25 cellular contexts compared by ENCODE assay signal in genomic region chr16:85656351-85657266, GRCh38. TPM values are rescaled to one million over a fixed set of nuclear protein-coding genes. Genes with fewer than 3 reads are reported as not detected.
A peak's percentile ranks its signal among the peaks of the same experiment; 100 is the strongest.
DNase-seq lines count a peak whose midpoint lies in the region; ATAC-seq, FAIRE-seq and TF ChIP-seq lines count a peak whose summit lies in the region.
"Had no signal": no experiment of that assay in that cellular context is flagged by ENCODE, and none has a peak within 500 bp of the region (broad histone marks: within the 10 kb centered on the region; RNA-seq: fewer than 3 reads in every experiment).

No MANE protein-coding gene starts in this region.

- H3K27me3 ChIP-seq in HepG2 (ENCODE audit: control insufficient read depth in 1 of 2, insufficient read depth in 2 of 2, low read length in 2 of 2) (no peaks in the 10 kb centered on the region), subcutaneous abdominal adipose tissue (ENCODE audit: control insufficient read depth in 5 of 5, insufficient read depth in 4 of 5, low read length in 5 of 5) (no peaks in the 10 kb centered on the region)
- H3K27me3 ChIP-seq: BLaER1, suprapubic skin had no signal

- WGBS in HepG2 (ENCODE audit: low lambda C conversion rate), result 97% methylated on average over 59 of the region's 59 CpGs

- peaks cover 35% of the 10 kb centered on the region for H4K20me1 ChIP-seq in HepG2 (ENCODE audit: insufficient read depth, low read length)

- no peaks in the 10 kb centered on the region for H3K79me2 ChIP-seq in HepG2 (ENCODE audit: insufficient read depth, low read length)

- H3K4me1 Mint-ChIP-seq in brain, result peaks cover 41% of the 10 kb centered on the region

- H3K9me3 Mint-ChIP-seq in brain, result no peaks in the 10 kb centered on the region
- H3K9me3 Mint-ChIP-seq: activated CD4-positive, alpha-beta T cell treated with anti-CD3 and anti-CD28 coated beads, Interleukin-2, amount 10 ng/mL, durations not matched to agents 7 days and 5 days; activated T-helper 1 cell treated with anti-CD3 and anti-CD28 coated beads, Interleukin-12 subunit alpha, Interleukin-12 subunit beta, Interleukin-2, Interleukin-4 antibody, amounts not matched to agents 30 ng/mL and 10 ng/mL and 1 ng/mL, durations not matched to agents 14 hours and 24 hours and 36 hours; stimulated activated memory B cell treated with anti-CD40 and anti-IgM and Interleukin-4, amounts not matched to agents 10 μg/mL and 1 μg/mL and 100 μg/mL, for 72 hours; T-helper 2 cell treated with Interferon-gamma antibody and Interleukin-4, amounts not matched to agents 5 μg/mL and 100 μg/mL, for 36 hours had no signal

- POLR2A ChIA-PET in HepG2 (lab: Yijun Ruan, JAX), result no interaction called here

- TF ChIP-seq EP300 in HepG2 (IDR thresholded peaks at IDR 0.05; ENCODE audit: low read depth in 2 of 2, low read length in 2 of 2) (no peak), HepG2 (CRISPR knock-in tag; IDR thresholded peaks at IDR 0.05; ENCODE audit: borderline replicate concordance) (no peak)

- H3K4me3 ChIP-seq in HepG2 (replicated peaks in 1 of 3; ENCODE audit: insufficient read depth in 1 of 3, low read depth in 2 of 3, low read length in 3 of 3) (no peak overlapping the region), subcutaneous abdominal adipose tissue (ENCODE audit: low read depth in 1 of 5, low read length in 5 of 5) (no peak overlapping the region)
- H3K4me3 ChIP-seq: BLaER1, smooth muscle cell, suprapubic skin had no signal

- BruUV-seq in HepG2 (replicated peaks; lab: Mats Ljungman, UMichigan), result no TSS peak

- H3K4me1 ChIP-seq in HepG2 (ENCODE audit: insufficient read depth, low read length), result peaks cover 11% of the 10 kb centered on the region
- peaks cover 0 to 70% (median 30%) of the 10 kb centered on the region in 5 donors for H3K4me1 ChIP-seq in subcutaneous abdominal adipose tissue (ENCODE audit: control insufficient read depth in 5 of 5, insufficient read depth in 5 of 5, low read length in 5 of 5)

- no peak overlapping the region for H2AFZ ChIP-seq in HepG2 (ENCODE audit: low read length)

- CTCF ChIA-PET in HepG2 (lab: Yijun Ruan, JAX; ENCODE audit: low intra/inter-chr PET ratio, low total read pairs), result interaction anchor here (0.9 kb wide), 1 partner anchor 61 kb away, joined by 3 read pairs; no protein-coding TSS in a partner anchor

- peaks cover 40% of the 10 kb centered on the region for H3K36me3 Mint-ChIP-seq in brain

- no peak for TF ChIP-seq RAD21 in HepG2 (CRISPR knock-in tag; IDR thresholded peaks at IDR 0.05)

- no peaks in the 10 kb centered on the region for H3K27me3 Mint-ChIP-seq in brain
- H3K27me3 Mint-ChIP-seq: activated CD4-positive, alpha-beta T cell treated with anti-CD3 and anti-CD28 coated beads, Interleukin-2, amount 10 ng/mL, durations not matched to agents 7 days and 5 days; stimulated activated memory B cell treated with anti-CD40 and anti-IgM and Interleukin-4, amounts not matched to agents 10 μg/mL and 1 μg/mL and 100 μg/mL, for 72 hours had no signal

- DNase-seq in Right ventricle myocardium superior, result peak; percentile 40
- DNase-seq in cardiac septum (ENCODE audit: low spot score), result no peak
- DNase-seq in HepG2 (ENCODE audit: low spot score), result no peak
- DNase-seq in NCI-H146 (lab: John Stamatoyannopoulos, UW), result no peak
- no peak for DNase-seq in COLO668 (lab: John Stamatoyannopoulos, UW; ENCODE audit: unreplicated experiment)
- DNase-seq: activated CD4-positive, alpha-beta T cell treated with anti-CD3 and anti-CD28 coated beads, Interleukin-2, amount 10 ng/mL, durations not matched to agents 7 days and 5 days; activated naive CD4-positive, alpha-beta T cell treated with anti-CD3 and anti-CD28 coated beads, Interleukin-2, amount 50 U/mL, for 16 hours; COR-L47; DND-41; NCI-H1694; NCI-H345; stimulated activated CD4-positive, alpha-beta T cell treated with anti-CD3 and anti-CD28 coated beads, Interleukin-2, amount 100 ng/mL, for 48 hours; WERI-Rb-1 had no signal

- no peak overlapping the region for H3K4me2 ChIP-seq in HepG2 (ENCODE audit: low read depth, low read length)
- H3K4me2 ChIP-seq: BLaER1, KMS-11, smooth muscle cell had no signal

- intact Hi-C loops in Right ventricle myocardium superior (cut with DNase I) (loop anchor here (10.0 kb wide), 1 partner anchor 58 kb away; no protein-coding TSS in a partner anchor), cardiac septum (cut with DNase I) (no loop called here), HepG2 (cut with micrococcal nuclease; ENCODE audit: unreplicated experiment) (no loop called here)

- no peak overlapping the region for H3K4me3 Mint-ChIP-seq in brain
- H3K4me3 Mint-ChIP-seq: activated CD4-positive, alpha-beta T cell treated with anti-CD3 and anti-CD28 coated beads, Interleukin-2, amount 10 ng/mL, durations not matched to agents 7 days and 5 days; activated T-helper 1 cell treated with anti-CD3 and anti-CD28 coated beads, Interleukin-12 subunit alpha, Interleukin-12 subunit beta, Interleukin-2, Interleukin-4 antibody, amounts not matched to agents 30 ng/mL and 10 ng/mL and 1 ng/mL, durations not matched to agents 14 hours and 24 hours and 36 hours; stimulated activated memory B cell treated with anti-CD40 and anti-IgM and Interleukin-4, amounts not matched to agents 10 μg/mL and 1 μg/mL and 100 μg/mL, for 72 hours; T-helper 2 cell treated with Interferon-gamma antibody and Interleukin-4, amounts not matched to agents 5 μg/mL and 100 μg/mL, for 36 hours had no signal

- peak overlapping the region in 3 of 5 experiments; percentile 67 to 81 (median 76) for H3K27ac Mint-ChIP-seq in brain
- H3K27ac Mint-ChIP-seq: activated CD4-positive, alpha-beta T cell treated with anti-CD3 and anti-CD28 coated beads, Interleukin-2, amount 10 ng/mL, durations not matched to agents 7 days and 5 days; activated T-helper 1 cell treated with anti-CD3 and anti-CD28 coated beads, Interleukin-12 subunit alpha, Interleukin-12 subunit beta, Interleukin-2, Interleukin-4 antibody, amounts not matched to agents 30 ng/mL and 10 ng/mL and 1 ng/mL, durations not matched to agents 14 hours and 24 hours and 36 hours; stimulated activated memory B cell treated with anti-CD40 and anti-IgM and Interleukin-4, amounts not matched to agents 10 μg/mL and 1 μg/mL and 100 μg/mL, for 72 hours had no signal

- TF ChIP-seq POLR2A in HepG2 (IDR thresholded peaks at IDR 0.05; ENCODE audit: insufficient read depth in 1 of 2, low read depth in 2 of 2, low read length in 2 of 2), result no peak

- FAIRE-seq in HepG2 (lab: Jason Lieb, UNC), result no peak
- FAIRE-seq: GM12891, keratinocyte had no signal

- H3K9me3 ChIP-seq in HepG2 (ENCODE audit: low read length) (no peaks in the 10 kb centered on the region), subcutaneous abdominal adipose tissue (ENCODE audit: control insufficient read depth in 5 of 5, low read length in 5 of 5) (no peaks in the 10 kb centered on the region)
- H3K9me3 ChIP-seq: BLaER1, suprapubic skin had no signal

- H3K36me3 ChIP-seq in HepG2 (replicated peaks in 1 of 2; ENCODE audit: control insufficient read depth in 1 of 2, insufficient read depth in 2 of 2, low read length in 2 of 2) (peaks cover 54 to 80% of the 10 kb centered on the region in 2 experiments), subcutaneous abdominal adipose tissue (ENCODE audit: control insufficient read depth in 5 of 5, insufficient read depth in 5 of 5, low read length in 5 of 5) (peaks cover 0 to 78% (median 72%) of the 10 kb centered on the region in 5 donors)

- H3K27ac ChIP-seq in HepG2 (ENCODE audit: extremely low read length, insufficient read depth, low read length) (no peak overlapping the region), subcutaneous abdominal adipose tissue (ENCODE audit: low read depth, low read length) (peak overlapping the region; percentile 41)
- H3K27ac ChIP-seq: BLaER1, KMS-11, suprapubic skin, WERI-Rb-1 had no signal

- no peak for ATAC-seq in Right ventricle myocardium superior (ENCODE audit: poor library complexity)
- ATAC-seq in HepG2, result no peak
- no peak for ATAC-seq in HG02840 (IDR thresholded peaks at IDR 0.05; ENCODE audit: low FRiP score, unreplicated experiment)
- ATAC-seq: stimulated activated memory B cell treated with anti-CD40 and anti-IgM and Interleukin-4, amounts not matched to agents 10 μg/mL and 1 μg/mL and 100 μg/mL, for 72 hours had no signal

- TF ChIP-seq CTCF in brain (conservative IDR thresholded peaks at IDR 0.05) (no peak), HepG2 (CRISPR knock-in tag; IDR thresholded peaks at IDR 0.05) (no peak)

- H3K9ac ChIP-seq in HepG2 (ENCODE audit: insufficient read depth, low read depth, low read length) (no peak overlapping the region), subcutaneous abdominal adipose tissue (ENCODE audit: low read length in 5 of 5) (no peak overlapping the region)
- H3K9ac ChIP-seq: BLaER1, KMS-11 had no signal

- in situ Hi-C loops in HepG2 (cut with HindIII; ENCODE audit: extremely low pct_ligation_motif_present, low pct_unique_long_range_greater_than_20kb), result loop anchor here (5.0 kb wide), 1 partner anchor 61 kb away; no protein-coding TSS in a partner anchor

RNA-seq across cellular contexts. Expression of gene GINS2, which starts 32.1 kb away (rescaled TPM):
- 0.81 TPM for total RNA-seq in Right ventricle myocardium superior
- 0.38 TPM for total RNA-seq in cardiac septum
- 38.2 TPM for polyA plus RNA-seq in brain (ENCODE audit: insufficient read depth, low read depth, low replicate concordance)
- 48.3 and 61.7 TPM in 2 replicates for total RNA-seq in HepG2 (2016; rRNA removed; fragmentation: Illumina TruSeq; extraction: Trizol)
- total RNA-seq in HepG2 (2016; cell fraction: cytosol; rRNA removed; fragmentation: Illumina TruSeq; extraction: Trizol; ENCODE audit: low read depth), result 23.8 and 27.0 TPM in 2 replicates
- total RNA-seq in HepG2 (2016; cell fraction: insoluble cytoplasmic fraction; rRNA removed; fragmentation: Illumina TruSeq; extraction: Trizol), result 48.0 and 66.5 TPM in 2 replicates
- total RNA-seq in HepG2 (2016; cell fraction: membrane; rRNA removed; fragmentation: Illumina TruSeq; extraction: Trizol), result 37.7 and 42.3 TPM in 2 replicates
- 23.1 and 24.3 TPM in 2 replicates for total RNA-seq in HepG2 (2016; cell fraction: nucleus; rRNA removed; fragmentation: Illumina TruSeq; extraction: Trizol)
- 7.7 and 10.6 TPM in 2 replicates for polyA plus RNA-seq in HepG2 (2011; rRNA removed)
- 8.9 and 11.0 TPM in 2 replicates for polyA plus RNA-seq in HepG2 (2011; cell fraction: cytosol; rRNA removed)
- 3.9 and 4.5 TPM in 2 replicates for polyA plus RNA-seq in HepG2 (2011; cell fraction: nucleus; rRNA removed)
- polyA plus RNA-seq in HepG2 (2012), result 5.7 and 16.9 TPM in 2 replicates
- polyA plus RNA-seq in HepG2 (2016; cell fraction: cytosol; fragmentation: Illumina TruSeq; extraction: Trizol; ENCODE audit: low read depth), result 28.1 and 34.5 TPM in 2 replicates
- polyA plus RNA-seq in HepG2 (2016; cell fraction: insoluble cytoplasmic fraction; fragmentation: Illumina TruSeq; extraction: Trizol; ENCODE audit: low read depth), result 76.0 and 95.5 TPM in 2 replicates
- 36.4 and 39.0 TPM in 2 replicates for polyA plus RNA-seq in HepG2 (2016; cell fraction: membrane; fragmentation: Illumina TruSeq; extraction: Trizol; ENCODE audit: low read depth)
- polyA plus RNA-seq in HepG2 (2016; cell fraction: nucleus; fragmentation: Illumina TruSeq; extraction: Trizol; ENCODE audit: insufficient read depth, low read depth), result 38.9 and 39.5 TPM in 2 replicates
- 7.2 and 33.6 TPM in 2 replicates for polyA minus RNA-seq in HepG2 (2011; rRNA and poly(A)+ RNA removed; ENCODE audit: low replicate concordance)
- polyA minus RNA-seq in HepG2 (2011; cell fraction: cytosol; rRNA and poly(A)+ RNA removed), result 3.9 and 4.1 TPM in 2 replicates
- 4.7 and 6.2 TPM in 2 replicates for polyA minus RNA-seq in HepG2 (2011; cell fraction: nucleus; rRNA and poly(A)+ RNA removed)

RNA-seq across cellular contexts. Expression of gene GSE1, which starts 43.5 kb away (rescaled TPM):
- total RNA-seq in Right ventricle myocardium superior, result 30.3 TPM
- 56.4 TPM for total RNA-seq in cardiac septum
- 127 TPM for polyA plus RNA-seq in brain (ENCODE audit: insufficient read depth, low read depth, low replicate concordance)
- 16.1 and 19.5 TPM in 2 replicates for total RNA-seq in HepG2 (2016; rRNA removed; fragmentation: Illumina TruSeq; extraction: Trizol)
- total RNA-seq in HepG2 (2016; cell fraction: cytosol; rRNA removed; fragmentation: Illumina TruSeq; extraction: Trizol; ENCODE audit: low read depth), result 13.0 and 16.7 TPM in 2 replicates
- total RNA-seq in HepG2 (2016; cell fraction: insoluble cytoplasmic fraction; rRNA removed; fragmentation: Illumina TruSeq; extraction: Trizol), result 15.4 and 17.4 TPM in 2 replicates
- 18.2 and 21.4 TPM in 2 replicates for total RNA-seq in HepG2 (2016; cell fraction: membrane; rRNA removed; fragmentation: Illumina TruSeq; extraction: Trizol)
- 31.6 and 33.0 TPM in 2 replicates for total RNA-seq in HepG2 (2016; cell fraction: nucleus; rRNA removed; fragmentation: Illumina TruSeq; extraction: Trizol)
- 31.2 and 37.7 TPM in 2 replicates for polyA plus RNA-seq in HepG2 (2011; rRNA removed)
- polyA plus RNA-seq in HepG2 (2011; cell fraction: cytosol; rRNA removed), result 20.9 and 26.7 TPM in 2 replicates
- polyA plus RNA-seq in HepG2 (2011; cell fraction: nucleus; rRNA removed), result 132 and 135 TPM in 2 replicates
- polyA plus RNA-seq in HepG2 (2012), result 43.5 and 43.7 TPM in 2 replicates
- 1.4 and 1.7 TPM in 2 replicates for polyA plus RNA-seq in HepG2 (2016; cell fraction: cytosol; fragmentation: Illumina TruSeq; extraction: Trizol; ENCODE audit: low read depth)
- polyA plus RNA-seq in HepG2 (2016; cell fraction: insoluble cytoplasmic fraction; fragmentation: Illumina TruSeq; extraction: Trizol; ENCODE audit: low read depth), result 22.8 and 30.2 TPM in 2 replicates
- 4.4 and 5.4 TPM in 2 replicates for polyA plus RNA-seq in HepG2 (2016; cell fraction: membrane; fragmentation: Illumina TruSeq; extraction: Trizol; ENCODE audit: low read depth)
- polyA plus RNA-seq in HepG2 (2016; cell fraction: nucleus; fragmentation: Illumina TruSeq; extraction: Trizol; ENCODE audit: insufficient read depth, low read depth), result 70.9 and 78.3 TPM in 2 replicates
- polyA minus RNA-seq in HepG2 (2011; rRNA and poly(A)+ RNA removed; ENCODE audit: low replicate concordance), result 24.8 and 50.4 TPM in 2 replicates
- polyA minus RNA-seq in HepG2 (2011; cell fraction: cytosol; rRNA and poly(A)+ RNA removed), result 36.3 and 45.8 TPM in 2 replicates
- 83.8 and 96.8 TPM in 2 replicates for polyA minus RNA-seq in HepG2 (2011; cell fraction: nucleus; rRNA and poly(A)+ RNA removed)

Comparison
In these comparisons a context has a peak if more than half of its experiments do, and no peak if none do; other contexts are left out.
1. RNA of gene GINS2, which starts 32.1 kb away (total RNA-seq): 23.1 to 66.5 TPM in HepG2; 0.81 TPM in Right ventricle myocardium superior (single experiment) and 0.38 TPM in cardiac septum (single experiment); every median in the first group is over 10 times any median in the second.